ENCODE assay signal across 31 cellular contexts in the genomic region with DNA sequence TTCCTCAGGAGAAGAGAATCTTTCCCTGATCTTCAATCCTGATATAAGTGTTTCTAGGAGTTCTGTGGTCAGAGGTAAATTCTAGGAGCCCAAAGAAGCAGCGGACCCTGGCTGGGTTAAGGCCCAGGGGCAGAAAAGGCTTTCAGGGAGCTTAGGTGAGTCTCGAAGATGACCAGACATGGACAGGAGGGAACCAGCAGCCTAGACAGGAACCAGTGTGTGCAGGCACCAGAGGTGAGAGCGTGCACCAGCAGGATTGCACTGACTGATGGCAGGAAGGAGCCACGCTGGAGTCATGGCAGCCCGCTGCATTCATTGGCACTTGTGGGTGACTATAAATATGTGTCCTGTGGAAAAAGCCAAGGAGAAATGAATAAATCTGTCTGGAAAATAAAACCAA.
"Had no signal": no experiment of that assay in that cellular context is flagged by ENCODE, and none has a peak within 500 bp of the region (broad histone marks: within the 10 kb centered on the region; RNA-seq: fewer than 3 reads in every experiment).

No MANE protein-coding gene starts in this region.

- H3K4me3 ChIP-seq: adrenal gland, ascending aorta, body of pancreas, breast epithelium, cardiac muscle cell had no signal

- H3K27me3 ChIP-seq: ascending aorta, body of pancreas, brain microvascular endothelial cell, cardiac muscle cell had no signal

- H3K4me1 ChIP-seq: adrenal gland, ascending aorta, body of pancreas, breast epithelium had no signal

- DNase-seq: activated effector memory CD4-positive, alpha-beta T cell treated with anti-CD3 and anti-CD28 coated beads, Interleukin-2, amount 50 U/mL, for 16 hours; activated effector memory CD4-positive, alpha-beta T cell treated with Interleukin-2 at 50 U/mL for 16 hours; activated gamma-delta T cell; activated naive CD4-positive, alpha-beta T cell; activated naive CD4-positive, alpha-beta T cell treated with anti-CD3 and anti-CD28 coated beads for 36 hours; activated naive CD4-positive, alpha-beta T cell treated with anti-CD3 and anti-CD28 coated beads, Interleukin-2, amount 10 ng/mL, durations not matched to agents 7 days and 5 days; activated naive CD4-positive, alpha-beta T cell treated with anti-CD3 and anti-CD28 coated beads, Interleukin-2, amount 50 U/mL, for 16 hours; activated naive CD4-positive, alpha-beta T cell treated with Interleukin-2 at 50 U/mL for 16 hours; activated naive CD8-positive, alpha-beta T cell treated with anti-CD3 and anti-CD28 coated beads for 36 hours; activated naive CD8-positive, alpha-beta T cell treated with anti-CD3 and anti-CD28 coated beads, Interleukin-2, amount 10 ng/mL, durations not matched to agents 7 days and 5 days; activated naive CD8-positive, alpha-beta T cell treated with anti-CD3 and anti-CD28 coated beads, Interleukin-2, amount 50 U/mL, for 24 hours; activated T-cell treated with anti-CD3 and anti-CD28 coated beads for 4 hours; activated T-cell treated with anti-CD3 and anti-CD28 coated beads, Interleukin-2, amount 50 U/mL, for 1 hour; activated T-cell treated with anti-CD3 and anti-CD28 coated beads, Interleukin-2, amount 50 U/mL, for 24 hours; activated T-cell treated with anti-CD3 and anti-CD28 coated beads, Interleukin-2, amount 50 U/mL, for 4 hours; activated T-cell treated with anti-CD3 and anti-CD28 coated beads, Interleukin-2, amount 50 U/mL, for 72 hours; adrenal gland; amniotic stem cell; amygdala; anterior cingulate cortex; aorta; body of pancreas; brain microvascular endothelial cell; caudate nucleus; central memory CD4-positive, alpha-beta T cell; cerebellar nuclear complex had no signal

- H3K36me3 ChIP-seq: adrenal gland, ascending aorta, brain microvascular endothelial cell, breast epithelium, cardiac muscle cell had no signal

- H3K27ac ChIP-seq: adrenal gland, ascending aorta, body of pancreas, brain microvascular endothelial cell, breast epithelium, cardiac muscle cell had no signal

- ATAC-seq: activated naive CD4-positive, alpha-beta T cell treated with anti-CD3 and anti-CD28 coated beads, Interleukin-2, amount 50 U/mL, for 72 hours; activated naive CD8-positive, alpha-beta T cell treated with anti-CD3 and anti-CD28 coated beads, Interleukin-2, amount 50 U/mL, for 24 hours; activated T-cell treated with anti-CD3 and anti-CD28 coated beads, Interleukin-2, amount 50 U/mL, for 4 hours; activated T-cell treated with anti-CD3 and anti-CD28 coated beads, Interleukin-2, amount 50 U/mL, for 72 hours; activated T-helper 17 cell treated with anti-CD3 and anti-CD28 coated beads, Interleukin-2, amount 50 U/mL, for 72 hours; body of pancreas had no signal

- H3K9me3 ChIP-seq: adrenal gland, ascending aorta, body of pancreas, breast epithelium had no signal
